In the genomic region with DNA sequence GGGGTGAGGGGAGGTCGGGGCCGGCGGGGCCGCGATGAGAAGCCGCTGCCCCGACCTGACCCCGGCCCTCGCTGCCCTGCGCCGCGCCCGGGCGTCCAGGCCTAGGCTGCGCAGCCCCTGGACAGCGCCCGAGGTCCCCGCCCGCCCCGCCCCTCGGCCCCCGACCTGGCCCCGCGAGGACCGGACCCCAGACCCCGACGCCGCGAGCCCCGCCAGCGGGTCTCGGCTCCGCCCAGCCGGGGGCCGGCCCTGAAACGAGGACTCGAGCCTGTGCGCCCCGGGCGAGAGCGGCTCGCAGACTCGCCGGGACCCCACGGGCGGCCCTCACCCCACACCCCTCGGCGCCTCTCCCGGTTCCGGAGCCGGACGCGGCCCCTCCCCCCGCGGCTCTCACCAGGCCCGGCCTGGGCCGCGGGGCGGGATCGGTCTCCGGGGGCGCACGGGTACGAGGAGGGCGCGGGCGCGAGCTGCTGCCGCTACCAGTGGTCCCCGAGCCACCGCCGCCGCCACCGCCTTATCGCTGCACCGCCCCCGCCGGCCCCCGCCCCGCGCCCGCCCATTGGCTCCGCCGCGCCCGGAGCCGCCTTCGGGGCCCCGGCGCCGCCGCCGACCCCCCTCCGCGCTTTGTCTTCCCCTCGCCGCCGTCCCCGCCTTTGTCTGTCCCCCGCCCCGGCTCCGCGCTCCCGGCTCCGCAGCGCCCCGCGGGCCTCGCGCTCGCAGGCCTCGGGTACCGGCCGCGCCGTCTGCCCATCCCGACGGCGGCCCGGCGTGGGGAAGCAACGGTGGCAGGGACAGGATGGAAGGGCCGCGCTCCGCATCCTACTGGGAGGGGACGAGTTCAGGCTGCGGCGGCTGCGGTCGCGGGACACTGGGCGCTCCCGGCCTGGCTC, we compare ENCODE assay signal across 8 cellular contexts. TPM values are rescaled to one million over a fixed set of nuclear protein-coding genes. Genes with fewer than 3 reads are reported as not detected.
A peak's percentile ranks its signal among the peaks of the same experiment; 100 is the strongest.
DNase-seq lines count a peak whose midpoint lies in the region; ATAC-seq, FAIRE-seq and TF ChIP-seq lines count a peak whose summit lies in the region.

A gene (minus strand): TSS at position 488 of the 890 bp plus-strand sequence. CDS start 827 bp downstream, outside the sequence.

- H3K27ac ChIP-seq in HL-60 (replicated peaks) = peak within 1 kb of the TSS; percentile 98
- peak within 1 kb of the TSS; percentile 71 to 77 for H3K27ac ChIP-seq in prostate gland

- intact Hi-C loops in Right ventricle myocardium superior (cut with DNase I) (no loop called here), prostate gland (cut with DNase I) (loop anchor here (5.0 kb wide), 2 partner anchors 78 to 273 kb away; a partner anchor contains a TSS)

- H3K36me3 ChIP-seq in prostate gland = no peaks in the 10 kb centered on the region

- WGBS in prostate gland = under 1% methylated on average over 80 of the region's 133 CpGs

- no peaks in the 10 kb centered on the region for H3K9me3 ChIP-seq in prostate gland

- peak within 1 kb of the TSS; percentile 80 for H3K4me3 ChIP-seq in HL-60 (replicated peaks; ENCODE audit: insufficient read depth, low read length)
- H3K4me3 ChIP-seq in prostate gland = peak within 1 kb of the TSS; percentile 57 to 64

- H3K27me3 ChIP-seq in HL-60 (ENCODE audit: insufficient read depth, poor library complexity, severe bottlenecking) (no peaks in the 10 kb centered on the region), prostate gland (replicated peaks; ENCODE audit: insufficient read depth) (no peaks in the 10 kb centered on the region)

- TF ChIP-seq CTCF in HL-60 (IDR thresholded peaks at IDR 0.05; ENCODE audit: insufficient read depth, low read length) (no peak), prostate gland (IDR thresholded peaks at IDR 0.05) (no peak)

- FAIRE-seq in urothelium cell line (lab: Jason Lieb, UNC) = peak; percentile 86

- H3K4me1 ChIP-seq in prostate gland (replicated peaks) = no peaks in the 10 kb centered on the region

- DNase-seq in NCI-H2081 (lab: John Stamatoyannopoulos, UW) (peak; percentile 75 to 77), NCI-H2081 treated with DMSO at 0.1 percent for 48 hours (lab: John Stamatoyannopoulos, UW) (no peak), HL-60 (ENCODE audit: low read depth in 1 of 2, low spot score in 1 of 2) (peak in 1 of 2 experiments; percentile 69), Right ventricle myocardium superior (peak; percentile 85), prostate gland (ENCODE audit: low spot score) (peak; percentile 51), urothelium cell line (ENCODE audit: low spot score) (peak; percentile 86)
- peak; percentile 80 for DNase-seq in activated gamma-delta T cell treated with anti-CD3 and anti-CD28 coated beads, Interleukin-2, amount 50 U/mL, for 16 hours (ENCODE audit: low read depth)

- ATAC-seq in Right ventricle myocardium superior (ENCODE audit: poor library complexity) = no peak

- TF ChIP-seq POLR2A in Raji (IDR thresholded peaks at IDR 0.05; ENCODE audit: insufficient read depth, low read depth, low read length) (peak; percentile 52; the same call in 1 of the 2 replicates), prostate gland (IDR thresholded peaks at IDR 0.05) (peak; percentile 6)

RNA-seq across cellular contexts. Expression of the gene that starts here (rescaled TPM):
- total RNA-seq in Right ventricle myocardium superior (2.4 TPM), prostate gland (10 to 100 TPM; 29.9 to 51.9 TPM)
